Comparison of ENCODE assay signal across 19 cellular contexts in genomic region chr14:98802044-98802443, GRCh38.
DNase-seq lines count a peak whose midpoint lies in the region; ATAC-seq and TF ChIP-seq lines count a peak whose summit lies in the region.
"Had no signal": no experiment of that assay in that cellular context is flagged by ENCODE, and none has a peak within 500 bp of the region (broad histone marks: within the 10 kb centered on the region; RNA-seq: fewer than 3 reads in every experiment).

No MANE protein-coding gene starts in this region.

- H3K4me3 ChIP-seq in RWPE2 (ENCODE audit: severe bottlenecking) (no peak overlapping the region), thyroid gland (replicated peaks in 1 of 3) (no peak overlapping the region)
- H3K4me3 ChIP-seq: BLaER1 had no signal

- H3K27me3 ChIP-seq in RWPE2 (ENCODE audit: insufficient read depth, poor library complexity, severe bottlenecking), result no peaks in the 10 kb centered on the region
- H3K27me3 ChIP-seq in thyroid gland, result no peaks in the 10 kb centered on the region
- H3K27me3 ChIP-seq: BE2C, BLaER1 had no signal

- no peaks in the 10 kb centered on the region for H3K4me1 Mint-ChIP-seq in neural crest cell
- H3K4me1 Mint-ChIP-seq: CD14-positive monocyte; CD4-positive, alpha-beta memory T cell; CD4-positive, CD25-positive, alpha-beta regulatory T cell; CD8-positive, alpha-beta memory T cell had no signal

- ATAC-seq in RWPE2 (ENCODE audit: low read depth), result no peak
- ATAC-seq in GM21529 (IDR thresholded peaks at IDR 0.05; ENCODE audit: unreplicated experiment), result no peak
- no peak for ATAC-seq in GM19395 (IDR thresholded peaks at IDR 0.05; ENCODE audit: unreplicated experiment)

- DNase-seq in RWPE2 (ENCODE audit: low spot score), result peak; percentile 58
- no peak for DNase-seq in neural crest cell (ENCODE audit: low read depth, low spot score)
- peak; percentile 79 to 89 for DNase-seq in thyroid gland
- no peak for DNase-seq in COR-L47 (lab: John Stamatoyannopoulos, UW)
- DNase-seq: 8988T; ACHN; BE2C; C1 segment of cervical spinal cord; Caco-2; Calu3; CD4-positive, alpha-beta memory T cell; CD4-positive, CD25-positive, alpha-beta regulatory T cell; CD8-positive, alpha-beta memory T cell; DMS79 treated with DMSO at 0.1 percent for 48 hours; GF-D8 had no signal

- no peaks in the 10 kb centered on the region for H3K4me1 ChIP-seq in RWPE2 (ENCODE audit: insufficient read depth, poor library complexity, severe bottlenecking)
- H3K4me1 ChIP-seq in thyroid gland, result peaks cover 18 to 33% of the 10 kb centered on the region in 2 donors
- H3K4me1 ChIP-seq: BE2C, BLaER1, Caco-2 had no signal

- no peaks in the 10 kb centered on the region for H3K9me3 Mint-ChIP-seq in neural crest cell
- H3K9me3 Mint-ChIP-seq: CD8-positive, alpha-beta memory T cell had no signal

- H3K27ac ChIP-seq in RWPE2 (ENCODE audit: poor library complexity, severe bottlenecking) (no peak overlapping the region), thyroid gland (no peak overlapping the region)
- H3K27ac ChIP-seq: BLaER1 had no signal

- peak overlapping the region; percentile 35 for H3K27ac Mint-ChIP-seq in neural crest cell (ENCODE audit: unreplicated experiment)
- H3K27ac Mint-ChIP-seq: CD14-positive monocyte; CD4-positive, alpha-beta memory T cell; CD8-positive, alpha-beta memory T cell had no signal

- no peaks in the 10 kb centered on the region for H3K9me3 ChIP-seq in RWPE2 (ENCODE audit: severe bottlenecking)
- H3K9me3 ChIP-seq in thyroid gland, result no peaks in the 10 kb centered on the region
- H3K9me3 ChIP-seq: BE2C, BLaER1, Caco-2 had no signal

- peaks cover 2% of the 10 kb centered on the region for H3K27me3 Mint-ChIP-seq in neural crest cell (ENCODE audit: low read depth)
- H3K27me3 Mint-ChIP-seq: CD4-positive, alpha-beta memory T cell had no signal

- intact Hi-C loops in thyroid gland (cut with DNase I), result no loop called here

- H3K36me3 Mint-ChIP-seq in neural crest cell (ENCODE audit: low read depth), result no peaks in the 10 kb centered on the region
- H3K36me3 Mint-ChIP-seq: CD14-positive monocyte; CD4-positive, alpha-beta memory T cell; CD4-positive, CD25-positive, alpha-beta regulatory T cell; CD8-positive, alpha-beta memory T cell had no signal

- no peak for TF ChIP-seq POLR2A in thyroid gland (IDR thresholded peaks at IDR 0.05)

- H3K4me3 Mint-ChIP-seq in neural crest cell, result no peak overlapping the region
- H3K4me3 Mint-ChIP-seq: CD14-positive monocyte; CD4-positive, alpha-beta memory T cell; CD4-positive, CD25-positive, alpha-beta regulatory T cell; CD8-positive, alpha-beta memory T cell had no signal

- 65 to 69% methylated on average over 3 to 7 of the region's 9 CpGs for WGBS in thyroid gland, 2 donors

- TF ChIP-seq CTCF in RWPE2 (IDR thresholded peaks at IDR 0.05; ENCODE audit: poor library complexity, severe bottlenecking) (no peak), neural crest cell (conservative IDR thresholded peaks at IDR 0.05) (no peak), thyroid gland (IDR thresholded peaks at IDR 0.05) (no peak)

- H3K36me3 ChIP-seq in RWPE2 (ENCODE audit: low read depth), result no peaks in the 10 kb centered on the region
- H3K36me3 ChIP-seq in thyroid gland, result no peaks in the 10 kb centered on the region
- H3K36me3 ChIP-seq: BE2C, BLaER1 had no signal

Comparison
In these comparisons a context has a peak if more than half of its experiments do, and no peak if none do; other contexts are left out.
1. DNase-seq: peak in RWPE2 (single experiment) and thyroid gland (2 of 2); none in neural crest cell (single experiment) and COR-L47 (single experiment).